Comparison of ENCODE assay signal across 20 cellular contexts in the genomic region with DNA sequence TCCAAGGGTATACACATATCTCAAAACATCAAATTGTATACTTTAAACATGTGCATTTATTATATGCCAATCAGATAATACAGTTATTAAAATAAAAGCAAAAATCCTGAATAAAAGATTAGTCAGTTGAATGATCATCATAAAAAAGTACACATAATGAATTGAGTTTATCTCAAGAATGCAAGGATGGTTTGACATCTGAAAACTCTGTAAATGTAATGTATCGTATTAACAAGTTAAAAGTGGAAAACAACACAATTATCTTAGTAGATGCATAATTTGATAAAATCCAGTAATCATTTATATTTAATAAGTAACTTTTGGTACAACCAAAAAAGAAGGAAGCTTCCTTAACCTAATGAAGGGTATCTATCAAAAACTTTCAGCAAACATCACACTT.
A peak's percentile ranks its signal among the peaks of the same experiment; 100 is the strongest.
DNase-seq lines count a peak whose midpoint lies in the region; ATAC-seq and FAIRE-seq lines count a peak whose summit lies in the region.
"Had no signal": no experiment of that assay in that cellular context is flagged by ENCODE, and none has a peak within 500 bp of the region (broad histone marks: within the 10 kb centered on the region; RNA-seq: fewer than 3 reads in every experiment).

No MANE protein-coding gene starts in this region.

- peak; percentile 23 for FAIRE-seq in A204.1 (lab: Jason Lieb, UNC)
- FAIRE-seq in colon (lab: Jason Lieb, UNC) = peak; percentile 45
- FAIRE-seq: D721Med, GM12892 had no signal

- in situ Hi-C loops in KBM-7 (cut with MboI; ENCODE audit: low pct_unique_long_range_greater_than_20kb, low sequenced_read_pairs) = no loop called here

- DNase-seq in DMS53 (lab: John Stamatoyannopoulos, UW) (peak; percentile 33), DMS53 treated with DMSO at 0.1 percent for 48 hours (lab: John Stamatoyannopoulos, UW; ENCODE audit: unreplicated experiment) (no peak), LHCN-M2 (ENCODE audit: low read depth) (peak; percentile 42), KBM-7 (no peak), germinal center (ENCODE audit: low spot score) (no peak)
- DNase-seq: HCEC 1CT, Kasumi-1, MG63, NCI-H1048, NCI-H2029 treated with DMSO at 0.1 percent for 48 hours, NCI-H774, OCI-M1, Right ventricle myocardium superior, T-helper 9 cell had no signal

- no peak for ATAC-seq in HG03432 (IDR thresholded peaks at IDR 0.05; ENCODE audit: unreplicated experiment)
- ATAC-seq: GM23338 had no signal

Comparison
In these comparisons a context has a peak if more than half of its experiments do, and no peak if none do; other contexts are left out.
1. DNase-seq: peak in DMS53 (single experiment) and LHCN-M2 (single experiment); none in DMS53 treated with DMSO at 0.1 percent for 48 hours (single experiment), KBM-7 (single experiment) and germinal center (single experiment).